ENCODE assay signal across 17 cellular contexts in the genomic region with DNA sequence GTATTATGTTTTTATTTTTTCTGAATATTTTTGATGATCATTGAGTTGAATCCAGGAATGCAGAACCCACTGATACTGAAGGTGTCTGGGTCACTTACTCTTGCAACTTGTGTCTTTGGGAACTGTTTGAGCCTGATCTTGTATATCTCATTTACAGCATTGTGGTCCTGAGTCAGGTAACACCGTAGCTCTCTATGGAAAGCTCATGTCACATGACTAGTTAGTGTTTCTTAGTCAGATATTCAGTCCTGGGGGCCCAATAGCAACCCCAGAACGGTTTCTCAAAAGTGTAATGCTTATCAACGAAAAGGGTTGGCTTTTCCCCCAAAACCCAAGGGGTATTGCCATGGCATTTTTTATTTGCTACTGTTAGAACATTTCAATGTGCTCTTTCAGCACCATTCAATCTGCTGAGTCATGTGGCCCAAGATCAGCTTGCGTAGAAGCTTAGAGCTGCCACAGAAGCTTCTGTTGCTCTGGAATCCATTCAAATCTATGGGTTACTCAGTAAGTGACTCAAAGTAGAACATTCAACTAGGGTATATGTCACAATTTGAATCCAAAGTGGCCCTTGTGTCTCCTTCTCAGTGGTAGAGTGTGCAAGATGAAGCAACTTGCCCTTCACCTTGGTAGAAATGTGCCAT. TPM values are rescaled to one million over a fixed set of nuclear protein-coding genes. Genes with fewer than 3 reads are reported as not detected.
DNase-seq lines count a peak whose midpoint lies in the region; ATAC-seq and TF ChIP-seq lines count a peak whose summit lies in the region.
"Had no signal": no experiment of that assay in that cellular context is flagged by ENCODE, and none has a peak within 500 bp of the region (broad histone marks: within the 10 kb centered on the region; RNA-seq: fewer than 3 reads in every experiment).

No MANE protein-coding gene starts in this region.

- intact Hi-C loops in heart left ventricle (cut with DNase I): loop anchor here in 1 of 10 donors (5.0 kb wide), 1 partner anchor 50 kb away; the partner anchor contains the start of gene CFAP95

- H3F3A ChIP-seq in GM23248 (ENCODE audit: insufficient read depth): peaks cover 18% of the 10 kb centered on the region

- H3K9me2 ChIP-seq in GM23248 (ENCODE audit: insufficient read depth): no peaks in the 10 kb centered on the region

- no peak for ATAC-seq in HG02884 (IDR thresholded peaks at IDR 0.05; ENCODE audit: unreplicated experiment)
- no peak for ATAC-seq in activated CD8-positive, alpha-beta memory T cell treated with anti-CD3 and anti-CD28 coated beads, Interleukin-2, amount 10 ng/mL, durations not matched to agents 7 days and 5 days
- ATAC-seq in heart left ventricle: no peak

- CTCF ChIA-PET in activated CD8-positive, alpha-beta memory T cell treated with anti-CD3 and anti-CD28 coated beads, Interleukin-2, amount 10 ng/mL, durations not matched to agents 7 days and 5 days (lab: Charles Lee): no interaction called here

- WGBS in GM23248 (ENCODE audit: low coverage in 1 of 2, low lambda C conversion rate in 2 of 2, missing lambda C conversion rate in 2 of 2), 2 experiments: 43 to 46% methylated on average over 4 of the region's 4 CpGs
- 67 to 81% (median 75%) methylated on average over 4 of the region's 4 CpGs for WGBS in heart left ventricle, 4 donors

- TF ChIP-seq CTCF in heart left ventricle (IDR thresholded peaks at IDR 0.05): no peak

- H3K36me3 ChIP-seq in GM23248 (ENCODE audit: low read depth): no peaks in the 10 kb centered on the region
- no peaks in the 10 kb centered on the region for H3K36me3 ChIP-seq in heart left ventricle
- H3K36me3 ChIP-seq: right atrium auricular region had no signal

- H3K9me3 ChIP-seq in GM23248 (ENCODE audit: low read depth): no peaks in the 10 kb centered on the region
- no peaks in the 10 kb centered on the region for H3K9me3 ChIP-seq in heart left ventricle
- H3K9me3 ChIP-seq: right atrium auricular region had no signal

- DNase-seq in A172 (ENCODE audit: low spot score): peak; percentile 13
- DNase-seq in GM23248: peak; percentile 97
- DNase-seq in astrocyte of the hippocampus (ENCODE audit: low read depth, low spot score): peak; percentile 65
- peak; percentile 64 for DNase-seq in fibroblast of the conjunctiva (ENCODE audit: low read depth)
- DNase-seq in GM19240 (ENCODE audit: insufficient read length, low spot score): no peak
- DNase-seq in activated CD8-positive, alpha-beta memory T cell treated with anti-CD3 and anti-CD28 coated beads, Interleukin-2, amount 10 ng/mL, durations not matched to agents 7 days and 5 days: no peak
- no peak for DNase-seq in heart left ventricle
- DNase-seq: activated CD4-positive, alpha-beta T cell treated with anti-CD3 and anti-CD28 coated beads, Interleukin-2, amount 50 U/mL, for 1 hour; activated T-cell treated with anti-CD3 and anti-CD28 coated beads, Interleukin-2, amount 50 U/mL, for 1 hour; COR-L47; head of caudate nucleus; NCI-H1930; NCI-H526 had no signal

- no peak for TF ChIP-seq POLR2A in heart left ventricle (IDR thresholded peaks at IDR 0.05)

- no peak overlapping the region for H3K4me3 Mint-ChIP-seq in activated CD8-positive, alpha-beta memory T cell treated with anti-CD3 and anti-CD28 coated beads, Interleukin-2, amount 10 ng/mL, durations not matched to agents 7 days and 5 days
- H3K4me3 Mint-ChIP-seq: activated naive CD8-positive, alpha-beta T cell; mesothelial cell of epicardium had no signal

- H3K4me3 ChIP-seq in GM23248: no peak overlapping the region
- H3K4me3 ChIP-seq in heart left ventricle: no peak overlapping the region
- H3K4me3 ChIP-seq: right atrium auricular region had no signal

- no peaks in the 10 kb centered on the region for H3K36me3 Mint-ChIP-seq in activated CD8-positive, alpha-beta memory T cell treated with anti-CD3 and anti-CD28 coated beads, Interleukin-2, amount 10 ng/mL, durations not matched to agents 7 days and 5 days
- H3K36me3 Mint-ChIP-seq: activated naive CD8-positive, alpha-beta T cell; mesothelial cell of epicardium had no signal

- H4K20me1 ChIP-seq in GM23248 (ENCODE audit: insufficient read depth): no peaks in the 10 kb centered on the region

- no peaks in the 10 kb centered on the region for H3K4me1 Mint-ChIP-seq in activated CD8-positive, alpha-beta memory T cell treated with anti-CD3 and anti-CD28 coated beads, Interleukin-2, amount 10 ng/mL, durations not matched to agents 7 days and 5 days
- H3K4me1 Mint-ChIP-seq: mesothelial cell of epicardium had no signal

- no peaks in the 10 kb centered on the region for H3K27me3 ChIP-seq in GM23248 (replicated peaks; ENCODE audit: insufficient read depth)
- H3K27me3 ChIP-seq in heart left ventricle: no peaks in the 10 kb centered on the region
- H3K27me3 ChIP-seq: right atrium auricular region had no signal

- peaks cover 2% of the 10 kb centered on the region for H3K9me3 Mint-ChIP-seq in activated CD8-positive, alpha-beta memory T cell treated with anti-CD3 and anti-CD28 coated beads, Interleukin-2, amount 10 ng/mL, durations not matched to agents 7 days and 5 days (ENCODE audit: low read depth)

- H3K27ac Mint-ChIP-seq in activated CD8-positive, alpha-beta memory T cell treated with anti-CD3 and anti-CD28 coated beads, Interleukin-2, amount 10 ng/mL, durations not matched to agents 7 days and 5 days: no peak overlapping the region
- H3K27ac Mint-ChIP-seq: activated naive CD8-positive, alpha-beta T cell; mesothelial cell of epicardium had no signal

- H2AFZ ChIP-seq in GM23248: no peak overlapping the region

- H3K27me3 Mint-ChIP-seq in activated CD8-positive, alpha-beta memory T cell treated with anti-CD3 and anti-CD28 coated beads, Interleukin-2, amount 10 ng/mL, durations not matched to agents 7 days and 5 days: peaks cover 8% of the 10 kb centered on the region
- H3K27me3 Mint-ChIP-seq: activated naive CD8-positive, alpha-beta T cell had no signal

- H3K4me1 ChIP-seq in GM23248 (ENCODE audit: insufficient read depth) (peaks cover 28% of the 10 kb centered on the region), heart left ventricle (no peaks in the 10 kb centered on the region)
- H3K4me1 ChIP-seq: right atrium auricular region had no signal

- H3K9ac ChIP-seq in GM23248: no peak overlapping the region

- in situ Hi-C loops in GM23248 (cut with MboI): no loop called here

- H3K27ac ChIP-seq in GM23248: peak overlapping the region; percentile 52
- H3K27ac ChIP-seq in heart left ventricle: no peak overlapping the region
- H3K27ac ChIP-seq: right atrium auricular region had no signal

- H3K79me2 ChIP-seq in GM23248 (ENCODE audit: insufficient read depth): no peaks in the 10 kb centered on the region

- H3K4me2 ChIP-seq in GM23248 (ENCODE audit: unreplicated experiment): no peak overlapping the region

RNA-seq across cellular contexts. Expression of gene PTAR1, which starts 12.1 kb away (rescaled TPM):
- total RNA-seq in A172 (2014; rRNA removed; shearing (Covaris generic)): 53.3 and 54.2 TPM in 2 replicates
- total RNA-seq in GM23248 (2014; rRNA removed; shearing (Covaris generic)): 48.4 and 57.9 TPM in 2 replicates
- polyA plus RNA-seq in GM23248 (2016; fragmentation: Nextera tagmentation; extraction: Ambion mirVana) (10.8 and 11.0 TPM in 2 replicates), heart left ventricle (1 to 10 TPM; 5.8 to 9.1 TPM)
- total RNA-seq in activated CD8-positive, alpha-beta memory T cell treated with anti-CD3 and anti-CD28 coated beads, Interleukin-2, amount 10 ng/mL, durations not matched to agents 7 days and 5 days: 10 to 100 TPM; 40.5 to 47.5 TPM
- total RNA-seq in heart left ventricle: 10 to 100 TPM; 18.4 to 37.4 (median 25.8) TPM

RNA-seq across cellular contexts. Expression of gene CFAP95, which starts 48.7 kb away (rescaled TPM):
- total RNA-seq in A172 (2014; rRNA removed; shearing (Covaris generic)): 0.41 TPM in 1 of 2 replicates, not detected in the other
- total RNA-seq in GM23248 (2014; rRNA removed; shearing (Covaris generic)): not detected in 2 replicates
- polyA plus RNA-seq in GM23248 (2016; fragmentation: Nextera tagmentation; extraction: Ambion mirVana) (0.39 TPM in 1 of 2 replicates, not detected in the other), heart left ventricle (not detected)
- 1 to 10 TPM; 2.9 to 3.0 TPM for total RNA-seq in activated CD8-positive, alpha-beta memory T cell treated with anti-CD3 and anti-CD28 coated beads, Interleukin-2, amount 10 ng/mL, durations not matched to agents 7 days and 5 days
- total RNA-seq in heart left ventricle: 1 to 10 TPM in 1 of 9 donors, under 1 TPM in 3, not detected in 5; 0.45 to 1.1 (median 0.49) TPM
- total RNA-seq: mesothelial cell of epicardium, right atrium auricular region had no signal

Comparison
In these comparisons a context has a peak if more than half of its experiments do, and no peak if none do; other contexts are left out.
1. DNase-seq: peak in A172 (single experiment), GM23248 (single experiment), astrocyte of the hippocampus (single experiment) and fibroblast of the conjunctiva (single experiment); none in GM19240 (single experiment), activated CD8-positive, alpha-beta memory T cell treated with anti-CD3 and anti-CD28 coated beads, Interleukin-2, amount 10 ng/mL, durations not matched to agents 7 days and 5 days (single experiment) and heart left ventricle (0 of 5).